Comparison of ENCODE assay signal across 8 cellular contexts in the genomic region with DNA sequence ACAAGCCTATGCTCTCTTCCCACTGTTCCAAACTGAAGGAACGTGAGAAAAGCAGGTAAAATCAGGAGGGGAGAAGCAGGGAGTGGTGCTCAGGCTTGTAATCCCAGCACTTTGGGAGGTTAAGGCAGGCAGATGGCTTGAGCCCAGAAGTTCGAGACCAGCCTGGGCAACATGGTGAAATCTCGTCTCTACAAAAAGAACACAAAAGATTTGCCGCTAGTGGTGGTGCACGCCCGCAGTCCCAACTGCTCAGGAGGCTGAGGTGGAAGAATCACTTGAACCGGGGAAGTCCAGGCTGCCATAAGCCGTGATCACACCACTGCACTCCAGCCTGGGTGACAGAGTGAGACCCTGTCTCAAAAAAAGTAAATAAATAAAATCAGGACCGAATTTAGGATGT. TPM values are rescaled to one million over a fixed set of nuclear protein-coding genes. Genes with fewer than 3 reads are reported as not detected.
DNase-seq lines count a peak whose midpoint lies in the region; ATAC-seq and TF ChIP-seq lines count a peak whose summit lies in the region.

No MANE protein-coding gene starts in this region.

- peak overlapping the region; percentile 75; the same call in 1 of the 2 replicates for H2AFZ ChIP-seq in PC-3 (ENCODE audit: low read length)

- peak overlapping the region; percentile 54 for H3K4me3 ChIP-seq in CD8-positive, alpha-beta memory T cell (ENCODE audit: low read length)
- peak overlapping the region; percentile 83; the same call in 1 of the 2 replicates for H3K4me3 ChIP-seq in PC-3 (ENCODE audit: low read length)
- H3K4me3 ChIP-seq in BE2C (ENCODE audit: low read depth, low read length), result no peak overlapping the region

- no peaks in the 10 kb centered on the region for H3K36me3 ChIP-seq in CD8-positive, alpha-beta memory T cell (ENCODE audit: insufficient read depth, low read length)
- peaks cover 9% of the 10 kb centered on the region for H3K36me3 ChIP-seq in PC-3 (ENCODE audit: low read depth, low read length)
- H3K36me3 ChIP-seq in BE2C, result no peaks in the 10 kb centered on the region

- no TSS peak for BruUV-seq in PC-3 (replicated peaks; lab: Mats Ljungman, UMichigan)

- peaks cover 35% of the 10 kb centered on the region for H3K4me1 ChIP-seq in CD8-positive, alpha-beta memory T cell (ENCODE audit: insufficient read depth, low read length)
- H3K4me1 ChIP-seq in PC-3 (ENCODE audit: insufficient read depth, low read length), result peaks cover 13% of the 10 kb centered on the region
- no peaks in the 10 kb centered on the region for H3K4me1 ChIP-seq in BE2C

- H3K9me3 ChIP-seq in CD8-positive, alpha-beta memory T cell (ENCODE audit: low read length), result peaks cover under 1% of the 10 kb centered on the region
- H3K9me3 ChIP-seq in PC-3 (ENCODE audit: low read length) (no peaks in the 10 kb centered on the region), BE2C (no peaks in the 10 kb centered on the region)

- ATAC-seq in PC-3 (no peak), GM18861 (IDR thresholded peaks at IDR 0.05; ENCODE audit: unreplicated experiment) (no peak), GM21576 (IDR thresholded peaks at IDR 0.05; ENCODE audit: unreplicated experiment) (no peak)

- H4K20me1 ChIP-seq in PC-3 (ENCODE audit: low read length), result peaks cover 10% of the 10 kb centered on the region

- intact Hi-C loops in PC-3 (cut with micrococcal nuclease), result loop anchor here (2.0 kb wide), 1 partner anchor 21 kb away; no protein-coding TSS in a partner anchor
- intact Hi-C loops in dendritic cell treated with granulocyte-macrophage colony-stimulating factor and Interleukin-4, amounts not matched to agents 40 ng/mL and 50 ng/mL, for 4 days (cut with micrococcal nuclease), result loop anchor here (2.0 kb wide), 1 partner anchor 15 kb away; no protein-coding TSS in a partner anchor

- H3K27me3 ChIP-seq in CD8-positive, alpha-beta memory T cell (ENCODE audit: insufficient read depth, low read length, poor library complexity, severe bottlenecking), result no peaks in the 10 kb centered on the region
- no peaks in the 10 kb centered on the region for H3K27me3 ChIP-seq in PC-3 (ENCODE audit: low read length)
- peaks cover 5% of the 10 kb centered on the region for H3K27me3 ChIP-seq in BE2C

- CTCF ChIA-PET in CD8-positive, alpha-beta memory T cell (lab: Charles Lee), result interaction anchor here (1.2 to 7.6 kb wide), 5 partner anchors 16 to 163 kb away, joined by 3 to 59 read pairs (median 5); a partner anchor contains a TSS
- CTCF ChIA-PET in PC-3 (lab: Charles Lee), result interaction anchor here (1.2 kb wide), 1 partner anchor 22 kb away, joined by 6 read pairs; no protein-coding TSS in a partner anchor

- H3K27ac Mint-ChIP-seq in CD8-positive, alpha-beta memory T cell, result peak overlapping the region in 6 of 8 donors; percentile 86 to 96 (median 90)
- H3K27ac Mint-ChIP-seq in dendritic cell treated with granulocyte-macrophage colony-stimulating factor and Interleukin-4, amounts not matched to agents 40 ng/mL and 50 ng/mL, for 4 days, result peak overlapping the region; percentile 98
- H3K27ac Mint-ChIP-seq in osteocyte (ENCODE audit: unreplicated experiment), result peak overlapping the region; percentile 92

- peaks cover 0 to 7% (median 3%) of the 10 kb centered on the region in 5 donors for H3K9me3 Mint-ChIP-seq in CD8-positive, alpha-beta memory T cell
- H3K9me3 Mint-ChIP-seq in dendritic cell treated with granulocyte-macrophage colony-stimulating factor and Interleukin-4, amounts not matched to agents 40 ng/mL and 50 ng/mL, for 4 days, result no peaks in the 10 kb centered on the region
- peaks cover 3% of the 10 kb centered on the region for H3K9me3 Mint-ChIP-seq in osteocyte (ENCODE audit: unreplicated experiment)

- POLR2A ChIA-PET in CD8-positive, alpha-beta memory T cell (lab: Charles Lee), result interaction anchor here (1.3 to 4.7 kb wide), 2 partner anchors 16 to 21 kb away, joined by 7 to 54 read pairs; no protein-coding TSS in a partner anchor
- POLR2A ChIA-PET in PC-3 (lab: Charles Lee; ENCODE audit: unreplicated experiment), result interaction anchor here (0.7 to 0.8 kb wide), 2 partner anchors 16 to 22 kb away, joined by 3 to 14 read pairs; no protein-coding TSS in a partner anchor

- peaks cover 14% of the 10 kb centered on the region for H3K79me2 ChIP-seq in PC-3 (ENCODE audit: low read length)

- H3K4me1 Mint-ChIP-seq in CD8-positive, alpha-beta memory T cell, result peaks cover 43 to 63% (median 58%) of the 10 kb centered on the region in 3 donors
- H3K4me1 Mint-ChIP-seq in dendritic cell treated with granulocyte-macrophage colony-stimulating factor and Interleukin-4, amounts not matched to agents 40 ng/mL and 50 ng/mL, for 4 days (ENCODE audit: low read depth), result peaks cover 68% of the 10 kb centered on the region
- peaks cover 30% of the 10 kb centered on the region for H3K4me1 Mint-ChIP-seq in osteocyte (ENCODE audit: unreplicated experiment)

- H3K9ac ChIP-seq in PC-3 (ENCODE audit: low read length), result no peak overlapping the region

- H3K9me2 ChIP-seq in PC-3 (replicated peaks; ENCODE audit: low read length), result no peaks in the 10 kb centered on the region

- peak overlapping the region; percentile 91 to 97 (median 93) for H3K4me3 Mint-ChIP-seq in CD8-positive, alpha-beta memory T cell
- H3K4me3 Mint-ChIP-seq in dendritic cell treated with granulocyte-macrophage colony-stimulating factor and Interleukin-4, amounts not matched to agents 40 ng/mL and 50 ng/mL, for 4 days, result peak overlapping the region; percentile 98
- peak overlapping the region; percentile 80 for H3K4me3 Mint-ChIP-seq in osteocyte (ENCODE audit: unreplicated experiment)

- H3K27ac ChIP-seq in CD8-positive, alpha-beta memory T cell (ENCODE audit: low read depth, low read length), result no peak overlapping the region
- no peak overlapping the region for H3K27ac ChIP-seq in PC-3 (ENCODE audit: low read length)

- H3K4me2 ChIP-seq in PC-3 (ENCODE audit: low read length), result peak overlapping the region; percentile 86

- DNase-seq in CD8-positive, alpha-beta memory T cell, result peak in 1 of 5 donors; percentile 23
- DNase-seq in PC-3 (no peak), osteocyte (ENCODE audit: extremely low spot score, unreplicated experiment) (peak; percentile 19), Ammon's horn (ENCODE audit: low spot score) (no peak), BE2C (no peak)

- peaks cover 6 to 17% (median 14%) of the 10 kb centered on the region in 3 donors for H3K36me3 Mint-ChIP-seq in CD8-positive, alpha-beta memory T cell
- peaks cover 36% of the 10 kb centered on the region for H3K36me3 Mint-ChIP-seq in dendritic cell treated with granulocyte-macrophage colony-stimulating factor and Interleukin-4, amounts not matched to agents 40 ng/mL and 50 ng/mL, for 4 days (ENCODE audit: low read depth)
- H3K36me3 Mint-ChIP-seq in osteocyte (ENCODE audit: unreplicated experiment), result peaks cover 25% of the 10 kb centered on the region

- peaks cover 0 to 5% of the 10 kb centered on the region in 2 donors for H3K27me3 Mint-ChIP-seq in CD8-positive, alpha-beta memory T cell
- no peaks in the 10 kb centered on the region for H3K27me3 Mint-ChIP-seq in dendritic cell treated with granulocyte-macrophage colony-stimulating factor and Interleukin-4, amounts not matched to agents 40 ng/mL and 50 ng/mL, for 4 days
- H3K27me3 Mint-ChIP-seq in osteocyte (ENCODE audit: unreplicated experiment), result no peaks in the 10 kb centered on the region

- TF ChIP-seq CTCF in PC-3 (conservative IDR thresholded peaks at IDR 0.05; ENCODE audit: low read depth, low read length) (no peak), osteocyte (IDR thresholded peaks at IDR 0.05) (no peak), BE2C (IDR thresholded peaks at IDR 0.05; ENCODE audit: low read depth, low read length) (no peak)

- H3F3A ChIP-seq in PC-3 (ENCODE audit: low read length, unreplicated experiment), result no peaks in the 10 kb centered on the region

RNA-seq across cellular contexts. Expression of a gene that starts 1.3 kb away (rescaled TPM):
- 1,000 to 10,000 TPM; 1,121 to 1,125 TPM for total RNA-seq in CD8-positive, alpha-beta memory T cell
- polyA plus RNA-seq in CD8-positive, alpha-beta memory T cell, result 4,836 TPM
- 4,758 and 5,246 TPM in 2 replicates for total RNA-seq in PC-3 (2014; rRNA removed)
- total RNA-seq in osteocyte, result 2,436 and 2,534 TPM in 2 replicates
- 925 TPM for polyA plus RNA-seq in BE2C (2012; ENCODE audit: insufficient read depth, insufficient read length, low read depth)

RNA-seq across cellular contexts. Expression of a gene that starts 23.3 kb away (rescaled TPM):
- total RNA-seq in CD8-positive, alpha-beta memory T cell, result 10 to 100 TPM; 20.3 to 20.8 TPM
- 36.6 TPM for polyA plus RNA-seq in CD8-positive, alpha-beta memory T cell
- 2.0 and 4.0 TPM in 2 replicates for total RNA-seq in PC-3 (2014; rRNA removed)
- total RNA-seq in osteocyte, result 0.21 and 0.99 TPM in 2 replicates
- polyA plus RNA-seq in BE2C (2012; ENCODE audit: insufficient read depth, insufficient read length, low read depth), result not detected
